ENCODE assay signal across 8 cellular contexts in genomic region chr12:40104461-40105264, GRCh38. TPM values are rescaled to one million over a fixed set of nuclear protein-coding genes. Genes with fewer than 3 reads are reported as not detected.
DNase-seq lines count a peak whose midpoint lies in the region; ATAC-seq and TF ChIP-seq lines count a peak whose summit lies in the region.

No MANE protein-coding gene starts in this region.

- H3K4me1 Mint-ChIP-seq in CD4-positive, alpha-beta memory T cell = peaks cover 20 to 44% (median 30%) of the 10 kb centered on the region in 4 donors

- no peak for ATAC-seq in GM21447 (IDR thresholded peaks at IDR 0.05; ENCODE audit: unreplicated experiment)

- TF ChIP-seq POLR2A in tibial nerve (IDR thresholded peaks at IDR 0.05) = no peak

- intact Hi-C loops in CD4-positive, alpha-beta memory T cell (cut with micrococcal nuclease) = loop anchor here (5.0 kb wide), 2 partner anchors 422 to 482 kb away; no protein-coding TSS in a partner anchor
- intact Hi-C loops in ascending aorta (cut with DNase I) = loop anchor here (5.0 kb wide), 3 partner anchors 37 to 662 kb away; partner anchors contain the start of gene KIF21A

- no peaks in the 10 kb centered on the region for H3K36me3 ChIP-seq in CD4-positive, alpha-beta memory T cell (ENCODE audit: insufficient read depth, low read length)
- H3K36me3 ChIP-seq in ascending aorta = no peaks in the 10 kb centered on the region
- no peaks in the 10 kb centered on the region for H3K36me3 ChIP-seq in tibial nerve

- peak overlapping the region in 6 of 7 donors; percentile 11 to 76 (median 64) for H3K27ac Mint-ChIP-seq in CD4-positive, alpha-beta memory T cell

- TF ChIP-seq CTCF in ascending aorta (IDR thresholded peaks at IDR 0.05) = no peak
- no peak for TF ChIP-seq CTCF in tibial nerve (IDR thresholded peaks at IDR 0.05)

- POLR2A ChIA-PET in CD4-positive, alpha-beta memory T cell (lab: Charles Lee; ENCODE audit: partially characterized antibody) = interaction anchor here (0.6 to 2.7 kb wide), 3 partner anchors 9 to 93 kb away, joined by 4 to 12 read pairs (median 4); no protein-coding TSS in a partner anchor

- peak overlapping the region; percentile 59 for H3K27ac ChIP-seq in CD4-positive, alpha-beta memory T cell (ENCODE audit: low read depth, low read length)
- H3K27ac ChIP-seq in ascending aorta (peak overlapping the region; percentile 86 to 90), tibial nerve (peak overlapping the region in 3 of 4 donors; percentile 88 to 92 (median 91))

- no peak for TF ChIP-seq EP300 in tibial nerve (IDR thresholded peaks at IDR 0.05)

- H3K27me3 ChIP-seq in CD4-positive, alpha-beta memory T cell (ENCODE audit: insufficient read depth, low read length) = no peaks in the 10 kb centered on the region
- no peaks in the 10 kb centered on the region for H3K27me3 ChIP-seq in ascending aorta
- H3K27me3 ChIP-seq in tibial nerve = no peaks in the 10 kb centered on the region

- H3K4me3 ChIP-seq in CD4-positive, alpha-beta memory T cell (ENCODE audit: low read length in 2 of 2) = peak overlapping the region; percentile 25 to 59
- peak overlapping the region; percentile 91 to 96 for H3K4me3 ChIP-seq in ascending aorta
- H3K4me3 ChIP-seq in tibial nerve = peak overlapping the region; percentile 76 to 100 (median 84)

- CTCF ChIA-PET in CD4-positive, alpha-beta memory T cell (lab: Charles Lee; ENCODE audit: partially characterized antibody) = interaction anchor here (6.3 to 9.5 kb wide), 2 partner anchors 13 to 93 kb away, joined by 50 to 185 read pairs; no protein-coding TSS in a partner anchor

- 17 to 20% methylated on average over 18 to 20 of the region's 20 CpGs for WGBS in tibial nerve, 2 donors

- H3K4me1 ChIP-seq in CD4-positive, alpha-beta memory T cell (ENCODE audit: insufficient read depth, low read length) = peaks cover 30% of the 10 kb centered on the region
- peaks cover 0 to 10% of the 10 kb centered on the region in 2 donors for H3K4me1 ChIP-seq in ascending aorta
- peaks cover 0 to 38% (median 20%) of the 10 kb centered on the region in 4 donors for H3K4me1 ChIP-seq in tibial nerve

- no peaks in the 10 kb centered on the region for H3K9me3 Mint-ChIP-seq in CD4-positive, alpha-beta memory T cell

- peaks cover 3% of the 10 kb centered on the region in 2 donors for H3K27me3 Mint-ChIP-seq in CD4-positive, alpha-beta memory T cell

- H3K9me3 ChIP-seq in CD4-positive, alpha-beta memory T cell (ENCODE audit: control insufficient read depth in 1 of 2, low read length in 2 of 2) = no peaks in the 10 kb centered on the region
- H3K9me3 ChIP-seq in ascending aorta (no peaks in the 10 kb centered on the region), tibial nerve (no peaks in the 10 kb centered on the region)

- peak overlapping the region; percentile 80 to 89 (median 85) for H3K4me3 Mint-ChIP-seq in CD4-positive, alpha-beta memory T cell

- peaks cover 0 to 8% of the 10 kb centered on the region in 2 donors for H3K36me3 Mint-ChIP-seq in CD4-positive, alpha-beta memory T cell

- no peak for DNase-seq in CD4-positive, alpha-beta memory T cell
- DNase-seq in HT1080 (ENCODE audit: low read depth) (peak; percentile 16), ascending aorta (ENCODE audit: low spot score in 2 of 2) (no peak), left kidney (ENCODE audit: low read depth, low spot score) (peak; percentile 50), tibial nerve (ENCODE audit: low spot score in 2 of 2) (no peak), T1000 (lab: John Stamatoyannopoulos, UW) (no peak)
- no peak for DNase-seq in stimulated activated CD4-positive, alpha-beta T cell treated with anti-CD3 and anti-CD28 coated beads, Interleukin-4, amount 100 ng/mL, for 4 hours

RNA-seq across cellular contexts. Expression of gene SLC2A13, which starts 1.2 kb away (rescaled TPM):
- 1 to 10 TPM; 5.7 to 6.1 TPM for total RNA-seq in CD4-positive, alpha-beta memory T cell
- polyA plus RNA-seq in CD4-positive, alpha-beta memory T cell = 1 to 10 TPM; 2.3 to 2.8 TPM
- total RNA-seq in HT1080 (2014; rRNA removed; shearing (Covaris generic)) = 6.4 and 6.9 TPM in 2 replicates
- polyA plus RNA-seq in HT1080 (2015; cell fraction: cytosol; rRNA removed) = 5.0 and 6.6 TPM in 2 replicates
- 8.7 and 9.3 TPM in 2 replicates for polyA plus RNA-seq in HT1080 (2015; cell fraction: nucleus; rRNA removed)
- total RNA-seq in ascending aorta = 23.5 TPM
- 10 to 100 TPM; 20.5 to 35.1 (median 21.9) TPM for total RNA-seq in tibial nerve

Comparison
In these comparisons a context has a peak if more than half of its experiments do, and no peak if none do; other contexts are left out.
1. DNase-seq: peak in HT1080 (single experiment) and left kidney (single experiment); none in CD4-positive, alpha-beta memory T cell (0 of 5), ascending aorta (0 of 2), tibial nerve (0 of 2), T1000 (single experiment) and stimulated activated CD4-positive, alpha-beta T cell treated with anti-CD3 and anti-CD28 coated beads, Interleukin-4, amount 100 ng/mL, for 4 hours (0 of 2).
2. H3K4me3 ChIP-seq: peak in every context shown above with its lines; median percentile 94 in ascending aorta; 84 in tibial nerve; 42 in CD4-positive, alpha-beta memory T cell.
3. Peak in every context shown above with its lines, with median percentiles within 50 percentile points of each other: H3K27ac ChIP-seq.